1 cellular context compared by ENCODE assay signal in genomic region chr3:129439817-129440647, GRCh38.
TF ChIP-seq lines count a peak whose summit lies in the region.

Gene IFT122 (plus strand): TSS chr3:129440224. CDS start chr3:129440331, 107 bp downstream.
Gene MBD4 (minus strand): TSS chr3:129439948. CDS start chr3:129439833, 115 bp downstream.

TF ChIP-seq in HepG2, 621 proteins besides CTCF, POLR2A, EP300 and RAD21 (continued from another document and continues in another):
- TF ChIP-seq IRF1 (CRISPR knock-in tag; IDR thresholded peaks at IDR 0.05; ENCODE audit: low read depth) (no peak), PAX8 (CRISPR knock-in tag; IDR thresholded peaks at IDR 0.05; ENCODE audit: borderline replicate concordance) (no peak; the same call in 1 of the 2 replicates), ZNF776 (CRISPR knock-in tag; IDR thresholded peaks at IDR 0.05) (peak; percentile 61; the same call in 1 of the 2 replicates), NPAS2 (CRISPR knock-in tag; IDR thresholded peaks at IDR 0.05; ENCODE audit: borderline replicate concordance) (no peak), BCL3 (CRISPR knock-in tag; IDR thresholded peaks at IDR 0.05) (peak; percentile 95), ARHGAP35 (CRISPR knock-in tag; IDR thresholded peaks at IDR 0.05; ENCODE audit: borderline replicate concordance) (0 out of 2 replicates have a peak, but pooled peaks have one; percentile 62), GPBP1L1 (CRISPR knock-in tag; IDR thresholded peaks at IDR 0.05) (no peak), TOE1 (CRISPR knock-in tag; IDR thresholded peaks at IDR 0.05) (peak; percentile 48; the same call in 1 of the 2 replicates), GMEB2 (CRISPR knock-in tag; IDR thresholded peaks at IDR 0.05; ENCODE audit: low read depth) (no peak), ZNF562 (CRISPR knock-in tag; IDR thresholded peaks at IDR 0.05; ENCODE audit: borderline replicate concordance) (no peak), HDAC1 (CRISPR knock-in tag; IDR thresholded peaks at IDR 0.05) (peak; percentile 90), KLF16 (CRISPR knock-in tag; IDR thresholded peaks at IDR 0.05) (peak in 1 of 2 experiments; percentile 19; a peak in 1 of 4 replicates), SMARCC2 (IDR thresholded peaks at IDR 0.05) (no peak), SP140L (CRISPR knock-in tag; IDR thresholded peaks at IDR 0.05; ENCODE audit: borderline replicate concordance) (no peak), ATF6 (CRISPR knock-in tag; conservative IDR thresholded peaks at IDR 0.05) (no peak), ZNF740 (CRISPR knock-in tag; IDR thresholded peaks at IDR 0.05) (no peak), ZNF768 (CRISPR knock-in tag; IDR thresholded peaks at IDR 0.05) (peak; percentile 58; the same call in 1 of the 2 replicates), HNRNPUL1 (IDR thresholded peaks at IDR 0.05; ENCODE audit: low read depth, low read length) (no peak), ZNF30 (CRISPR knock-in tag; IDR thresholded peaks at IDR 0.05) (no peak), ZC3H13 (CRISPR knock-in tag; IDR thresholded peaks at IDR 0.05) (peak; percentile 89), ZEB1 (IDR thresholded peaks at IDR 0.05; ENCODE audit: insufficient replicate concordance, low read depth) (no peak), ZNF639 (CRISPR knock-in tag; conservative IDR thresholded peaks at IDR 0.05) (no peak), DMTF1 (CRISPR knock-in tag; IDR thresholded peaks at IDR 0.05) (no peak), ZNF615 (CRISPR knock-in tag; IDR thresholded peaks at IDR 0.05; ENCODE audit: borderline replicate concordance) (no peak), ZNF20 (CRISPR knock-in tag; IDR thresholded peaks at IDR 0.05) (no peak), DZIP1 (CRISPR knock-in tag; IDR thresholded peaks at IDR 0.05) (peak; percentile 73; the same call in 1 of the 2 replicates), ZSCAN5A (CRISPR knock-in tag; IDR thresholded peaks at IDR 0.05; ENCODE audit: borderline replicate concordance) (no peak), PRDM4 (CRISPR knock-in tag; IDR thresholded peaks at IDR 0.05; ENCODE audit: borderline replicate concordance) (no peak), PBX2 (CRISPR knock-in tag; IDR thresholded peaks at IDR 0.05) (no peak), ZNF784 (CRISPR knock-in tag; IDR thresholded peaks at IDR 0.05; ENCODE audit: borderline replicate concordance) (peak; percentile 64; the same call in 1 of the 2 replicates), ZNF235 (CRISPR knock-in tag; IDR thresholded peaks at IDR 0.05; ENCODE audit: borderline replicate concordance) (no peak), FOXJ3 (CRISPR knock-in tag; IDR thresholded peaks at IDR 0.05; ENCODE audit: borderline replicate concordance) (no peak), ZBTB37 (CRISPR knock-in tag; IDR thresholded peaks at IDR 0.05) (no peak)
